ENCODE assay signal across 1 cellular context in genomic region chr5:68331202-68332108, GRCh38.
TF ChIP-seq lines count a peak whose summit lies in the region.

No MANE protein-coding gene starts in this region.

TF ChIP-seq in WTC11, 78 proteins besides CTCF, POLR2A, EP300 and RAD21 (continued from another document):
- TF ChIP-seq CREB1 (CRISPR knock-in tag; IDR thresholded peaks at IDR 0.05), result no peak
- no peak for TF ChIP-seq ZNF232 (CRISPR knock-in tag; IDR thresholded peaks at IDR 0.05)
